In genomic region chr1:243708210-243708609, GRCh38 we compare ENCODE assay signal across 13 cellular contexts.
A peak's percentile ranks its signal among the peaks of the same experiment; 100 is the strongest.
DNase-seq lines count a peak whose midpoint lies in the region; ATAC-seq, FAIRE-seq and TF ChIP-seq lines count a peak whose summit lies in the region.
"Had no signal": no experiment of that assay in that cellular context is flagged by ENCODE, and none has a peak within 500 bp of the region (broad histone marks: within the 10 kb centered on the region; RNA-seq: fewer than 3 reads in every experiment).

No MANE protein-coding gene starts in this region.

- H3K4me3 Mint-ChIP-seq in CD4-positive, alpha-beta T cell, result no peak overlapping the region
- H3K4me3 Mint-ChIP-seq: T-helper 1 cell treated with Interleukin-12 subunit alpha and Interleukin-12 subunit beta and Interleukin-4 antibody, amounts not matched to agents 30 μg/mL and 1 μg/mL, for 36 hours had no signal

- no peak for TF ChIP-seq EP300 in SK-N-SH (IDR thresholded peaks at IDR 0.05; ENCODE audit: borderline replicate concordance in 1 of 2, low read depth in 1 of 2, low read length in 1 of 2)

- no peaks in the 10 kb centered on the region for H3K27me3 Mint-ChIP-seq in CD4-positive, alpha-beta T cell

- 77% methylated on average over 3 of the region's 3 CpGs for WGBS in SK-N-SH (ENCODE audit: low lambda C conversion rate)
- WGBS in hepatocyte (ENCODE audit: low lambda C conversion rate, missing lambda C conversion rate), result 85% methylated on average over 3 of the region's 3 CpGs

- H3K27ac ChIP-seq in CD4-positive, alpha-beta T cell (ENCODE audit: low read depth, low read length), result no peak overlapping the region
- H3K27ac ChIP-seq in SK-N-SH (ENCODE audit: low read depth in 2 of 2, low read length in 1 of 2) (no peak overlapping the region), hepatocyte (no peak overlapping the region), coronary artery (no peak overlapping the region)

- peak; percentile 15 for FAIRE-seq in H54 (lab: Jason Lieb, UNC)

- H3F3A ChIP-seq in SK-N-SH (replicated peaks; ENCODE audit: insufficient read depth), result no peaks in the 10 kb centered on the region

- H3K4me1 Mint-ChIP-seq in CD4-positive, alpha-beta T cell (ENCODE audit: low read depth), result peaks cover 32% of the 10 kb centered on the region

- POLR2A ChIA-PET in CD4-positive, alpha-beta T cell (lab: Charles Lee), result no interaction called here
- POLR2A ChIA-PET in SK-N-SH (lab: Yijun Ruan, JAX), result no interaction called here

- ATAC-seq in CD4-positive, alpha-beta T cell (ENCODE audit: poor library complexity), result no peak
- no peak for ATAC-seq in HG03025 (IDR thresholded peaks at IDR 0.05; ENCODE audit: low FRiP score, unreplicated experiment)
- ATAC-seq: left colon; stimulated activated naive CD8-positive, alpha-beta T cell treated with anti-CD3 and anti-CD28 coated beads, Interleukin-15, Interleukin-2, amounts not matched to agents 100 U/mL and 50 U/mL, for 24 hours had no signal

- H3K4me1 ChIP-seq in SK-N-SH (ENCODE audit: control insufficient read depth in 1 of 2, insufficient read depth in 2 of 2, low read depth in 1 of 2, low read length in 1 of 2) (peaks cover 0 to 9% of the 10 kb centered on the region in 2 experiments; a peak in 2 of 4 replicates), hepatocyte (ENCODE audit: insufficient read depth) (no peaks in the 10 kb centered on the region)

- DNase-seq in CD4-positive, alpha-beta T cell, result no peak
- no peak for DNase-seq in H54 (ENCODE audit: insufficient read length, low spot score)
- no peak for DNase-seq in SK-N-SH
- no peak for DNase-seq in hepatocyte (ENCODE audit: low spot score)
- DNase-seq in cerebellar nuclear complex (lab: John Stamatoyannopoulos, UW), result no peak
- DNase-seq in coronary artery (ENCODE audit: low spot score), result no peak
- no peak for DNase-seq in activated T-cell treated with anti-CD3 and anti-CD28 coated beads, Interleukin-2, amount 50 U/mL, for 48 hours
- DNase-seq: activated T-cell treated with anti-CD3 and anti-CD28 coated beads for 4 hours; left colon; NCI-H1436; stimulated activated naive CD8-positive, alpha-beta T cell treated with anti-CD3 and anti-CD28 coated beads, Interleukin-15, Interleukin-2, amounts not matched to agents 100 U/mL and 50 U/mL, for 24 hours had no signal

- H3K36me3 ChIP-seq in SK-N-SH (replicated peaks in 1 of 2; ENCODE audit: control insufficient read depth in 1 of 2, insufficient read depth in 2 of 2, low read length in 1 of 2) (peaks cover 0 to 2% of the 10 kb centered on the region in 2 experiments), hepatocyte (replicated peaks; ENCODE audit: insufficient read depth, low read depth) (no peaks in the 10 kb centered on the region)

- no peaks in the 10 kb centered on the region for H3K9me3 Mint-ChIP-seq in CD4-positive, alpha-beta T cell
- H3K9me3 Mint-ChIP-seq: T-helper 1 cell treated with Interleukin-12 subunit alpha and Interleukin-12 subunit beta and Interleukin-4 antibody, amounts not matched to agents 30 μg/mL and 1 μg/mL, for 36 hours had no signal

- no peaks in the 10 kb centered on the region for H3K9me2 ChIP-seq in SK-N-SH
- H3K9me2 ChIP-seq in hepatocyte (replicated peaks; ENCODE audit: insufficient read depth), result no peaks in the 10 kb centered on the region

- no peak overlapping the region for H3K9ac ChIP-seq in SK-N-SH

- intact Hi-C loops in CD4-positive, alpha-beta T cell (cut with DNase I, micrococcal nuclease), result loop anchor here (1.0 to 5.0 kb wide), 5 partner anchors 39 to 565 kb away; no protein-coding TSS in a partner anchor

- no peaks in the 10 kb centered on the region for H3K36me3 Mint-ChIP-seq in CD4-positive, alpha-beta T cell (ENCODE audit: low read depth)

- H3K9me3 ChIP-seq in CD4-positive, alpha-beta T cell (ENCODE audit: control insufficient read depth, low read length), result no peaks in the 10 kb centered on the region
- H3K9me3 ChIP-seq in SK-N-SH, result no peaks in the 10 kb centered on the region
- H3K9me3 ChIP-seq in hepatocyte (ENCODE audit: low read depth), result no peaks in the 10 kb centered on the region

- peaks cover 73% of the 10 kb centered on the region for H3K79me2 ChIP-seq in SK-N-SH (ENCODE audit: insufficient read depth)
- no peaks in the 10 kb centered on the region for H3K79me2 ChIP-seq in hepatocyte

- no peaks in the 10 kb centered on the region for H3K27me3 ChIP-seq in CD4-positive, alpha-beta T cell (ENCODE audit: control insufficient read depth, insufficient read depth, low read length)
- H3K27me3 ChIP-seq in SK-N-SH (ENCODE audit: insufficient read depth) (no peaks in the 10 kb centered on the region), hepatocyte (no peaks in the 10 kb centered on the region)

- CTCF ChIA-PET in CD4-positive, alpha-beta T cell (lab: Charles Lee), result interaction anchor here (0.7 kb wide), 1 partner anchor 200 kb away, joined by 3 read pairs; no protein-coding TSS in a partner anchor
- CTCF ChIA-PET in SK-N-SH (lab: Yijun Ruan, JAX), result interaction anchor here (0.6 to 1.9 kb wide), 6 partner anchors 163 to 561 kb away, joined by 3 to 4 read pairs (median 4); no protein-coding TSS in a partner anchor

- H3K4me3 ChIP-seq in SK-N-SH (ENCODE audit: low read depth in 2 of 2, low read length in 1 of 2) (no peak overlapping the region), hepatocyte (no peak overlapping the region), coronary artery (no peak overlapping the region)

- H4K20me1 ChIP-seq in SK-N-SH (ENCODE audit: insufficient read depth) (no peaks in the 10 kb centered on the region), hepatocyte (ENCODE audit: insufficient read depth, poor library complexity, severe bottlenecking) (no peaks in the 10 kb centered on the region)

- H3K27ac Mint-ChIP-seq in CD4-positive, alpha-beta T cell, result no peak overlapping the region
- H3K27ac Mint-ChIP-seq: T-helper 1 cell treated with Interleukin-12 subunit alpha and Interleukin-12 subunit beta and Interleukin-4 antibody, amounts not matched to agents 30 μg/mL and 1 μg/mL, for 36 hours had no signal

- peak; percentile 50 for TF ChIP-seq CTCF in CD4-positive, alpha-beta T cell (IDR thresholded peaks at IDR 0.05)
- TF ChIP-seq CTCF in SK-N-SH (IDR thresholded peaks at IDR 0.05) (peak; percentile 60), hepatocyte (IDR thresholded peaks at IDR 0.05; ENCODE audit: poor library complexity) (peak; percentile 46), coronary artery (IDR thresholded peaks at IDR 0.05) (no peak)

- no peak for TF ChIP-seq POLR2A in H54 (IDR thresholded peaks at IDR 0.05; ENCODE audit: low read depth, low read length)

- TF ChIP-seq RAD21 in SK-N-SH (IDR thresholded peaks at IDR 0.05; ENCODE audit: low read length), result peak; percentile 59

- H2AFZ ChIP-seq in SK-N-SH (ENCODE audit: low read depth) (no peak overlapping the region), hepatocyte (no peak overlapping the region)

- no peak overlapping the region for H3K4me2 ChIP-seq in SK-N-SH
- H3K4me2 ChIP-seq in hepatocyte, result no peak overlapping the region

TF ChIP-seq in SK-N-SH, 30 proteins besides CTCF, POLR2A, EP300 and RAD21:
- TF ChIP-seq SMC3 (IDR thresholded peaks at IDR 0.05; ENCODE audit: low read depth, low read length), result peak; percentile 41
- no peak for TF ChIP-seq POLR2AphosphoS5 (IDR thresholded peaks at IDR 0.05; ENCODE audit: low read depth, low read length)
